In genomic region chr18:22933206-22933957, GRCh38 we compare ENCODE assay signal across 8 cellular contexts. TPM values are rescaled to one million over a fixed set of nuclear protein-coding genes. Genes with fewer than 3 reads are reported as not detected.
DNase-seq lines count a peak whose midpoint lies in the region; ATAC-seq and TF ChIP-seq lines count a peak whose summit lies in the region.

TSS of gene RBBP8 (plus strand) at chr18:22933328. CDS start at chr18:22936852, 3,524 bp downstream.

- H3K4me1 Mint-ChIP-seq in T-helper 2 cell treated with Interferon-gamma antibody and Interleukin-4, amounts not matched to agents 5 μg/mL and 100 μg/mL, for 36 hours (ENCODE audit: low read depth), result peaks cover 24% of the 10 kb centered on the region

- H3K9me3 ChIP-seq in ascending aorta (no peaks in the 10 kb centered on the region), right cardiac atrium (ENCODE audit: control insufficient read depth, low read length) (no peaks in the 10 kb centered on the region), vagina (no peaks in the 10 kb centered on the region)

- peak within 1 kb of the TSS; percentile 97 for H3K27ac Mint-ChIP-seq in T-helper 2 cell treated with Interferon-gamma antibody and Interleukin-4, amounts not matched to agents 5 μg/mL and 100 μg/mL, for 36 hours

- peak in 1 of 2 donors; percentile 63 for TF ChIP-seq POLR2A in vagina (IDR thresholded peaks at IDR 0.05)

- H3K4me3 ChIP-seq in ascending aorta (peak within 1 kb of the TSS; percentile 80 to 86), right cardiac atrium (ENCODE audit: low read length) (peak within 1 kb of the TSS; percentile 92), rectal smooth muscle tissue (ENCODE audit: low read length) (peak within 1 kb of the TSS; percentile 95), vagina (peak within 1 kb of the TSS; percentile 97)

- peak within 1 kb of the TSS; percentile 91 for H3K9ac ChIP-seq in rectal smooth muscle tissue (ENCODE audit: low read length)

- no peaks in the 10 kb centered on the region for H3K36me3 ChIP-seq in ascending aorta
- no peaks in the 10 kb centered on the region for H3K36me3 ChIP-seq in rectal smooth muscle tissue (ENCODE audit: control insufficient read depth, insufficient read depth, low read length)
- peaks cover 0 to 7% of the 10 kb centered on the region in 2 donors for H3K36me3 ChIP-seq in vagina

- peak within 1 kb of the TSS; percentile 97 for H3K4me3 Mint-ChIP-seq in T-helper 2 cell treated with Interferon-gamma antibody and Interleukin-4, amounts not matched to agents 5 μg/mL and 100 μg/mL, for 36 hours

- H3K27me3 Mint-ChIP-seq in T-helper 2 cell treated with Interferon-gamma antibody and Interleukin-4, amounts not matched to agents 5 μg/mL and 100 μg/mL, for 36 hours (ENCODE audit: low read depth), result peaks cover 3% of the 10 kb centered on the region

- intact Hi-C loops in ascending aorta (cut with DNase I), result loop anchor here (1.0 to 10.0 kb wide), 6 partner anchors 49 to 1102 kb away; partner anchors contain the start of genes GATA6 and RMC1
- intact Hi-C loops in right cardiac atrium (cut with DNase I), result loop anchor here in 1 of 4 donors (10.0 kb wide), 1 partner anchor 51 kb away; no protein-coding TSS in a partner anchor
- intact Hi-C loops in vagina (cut with DNase I), result no loop called here

- no peak for TF ChIP-seq CTCF in ascending aorta (IDR thresholded peaks at IDR 0.05)
- TF ChIP-seq CTCF in vagina (IDR thresholded peaks at IDR 0.05), result peak in 1 of 3 experiments; percentile 5

- peaks cover 20% of the 10 kb centered on the region for H3K36me3 Mint-ChIP-seq in T-helper 2 cell treated with Interferon-gamma antibody and Interleukin-4, amounts not matched to agents 5 μg/mL and 100 μg/mL, for 36 hours (ENCODE audit: low read depth)

- peaks cover 0 to 4% of the 10 kb centered on the region in 2 donors for H3K4me1 ChIP-seq in ascending aorta
- no peaks in the 10 kb centered on the region for H3K4me1 ChIP-seq in right cardiac atrium (ENCODE audit: control insufficient read depth, insufficient read depth, low read length)
- H3K4me1 ChIP-seq in rectal smooth muscle tissue (ENCODE audit: control insufficient read depth, insufficient read depth, low read length), result no peaks in the 10 kb centered on the region
- H3K4me1 ChIP-seq in vagina, result peaks cover 10% of the 10 kb centered on the region

- no peaks in the 10 kb centered on the region for H3K9me3 Mint-ChIP-seq in T-helper 2 cell treated with Interferon-gamma antibody and Interleukin-4, amounts not matched to agents 5 μg/mL and 100 μg/mL, for 36 hours

- DNase-seq in NCI-H1694 (lab: John Stamatoyannopoulos, UW) (peak; percentile 48), ascending aorta (ENCODE audit: low spot score in 2 of 2) (peak; percentile 33 to 88), right cardiac atrium (peak; percentile 86 to 94 (median 93)), vagina (ENCODE audit: extremely low spot score in 2 of 2) (peak in 1 of 2 donors; percentile 94)
- DNase-seq in T-helper 2 cell treated with Interferon-gamma antibody and Interleukin-4, amounts not matched to agents 5 μg/mL and 100 μg/mL, for 36 hours (ENCODE audit: low spot score), result peak; percentile 88

- ATAC-seq in GM18499 (IDR thresholded peaks at IDR 0.05; ENCODE audit: insufficient read depth, unreplicated experiment) (peak; percentile 39), HG02884 (IDR thresholded peaks at IDR 0.05; ENCODE audit: unreplicated experiment) (peak; percentile 67), right cardiac atrium (peak; percentile 98)

- under 1% methylated on average over 81 of the region's 81 CpGs for WGBS in right cardiac atrium

- H3K27me3 ChIP-seq in ascending aorta, result no peaks in the 10 kb centered on the region
- H3K27me3 ChIP-seq in right cardiac atrium (ENCODE audit: control insufficient read depth, insufficient read depth), result no peaks in the 10 kb centered on the region
- H3K27me3 ChIP-seq in rectal smooth muscle tissue (ENCODE audit: control insufficient read depth, insufficient read depth, low read length), result no peaks in the 10 kb centered on the region
- no peaks in the 10 kb centered on the region for H3K27me3 ChIP-seq in vagina

- H3K27ac ChIP-seq in ascending aorta (peak within 1 kb of the TSS; percentile 94 to 97), right cardiac atrium (ENCODE audit: low read length) (peak within 1 kb of the TSS; percentile 96), rectal smooth muscle tissue (ENCODE audit: low read depth, low read length) (peak within 1 kb of the TSS; percentile 97), vagina (peak within 1 kb of the TSS; percentile 99)

RNA-seq across cellular contexts. Expression of gene RBBP8, which starts in this region (rescaled TPM):
- total RNA-seq in ascending aorta (1.9 TPM), right cardiac atrium (1 to 10 TPM; 6.3 to 9.7 (median 6.7) TPM), vagina (28.2 TPM)
- 6.6 TPM for polyA plus RNA-seq in right cardiac atrium

Comparison
In these comparisons a context has a peak if more than half of its experiments do, and no peak if none do; other contexts are left out.
1. ATAC-seq: peak in every context shown above with its lines; median percentile 98 in right cardiac atrium; 67 in HG02884; 39 in GM18499.